Comparison of ENCODE assay signal across 1 cellular context in genomic region chr7:135211179-135211945, GRCh38.
TF ChIP-seq lines count a peak whose summit lies in the region.

TSS of gene WDR91 (minus strand) at chr7:135211526. CDS start at chr7:135211502, 24 bp downstream.

TF ChIP-seq in HepG2, 621 proteins besides CTCF, POLR2A, EP300 and RAD21 (continued from another document and continues in another):
- TF ChIP-seq ZNF276 (CRISPR knock-in tag; IDR thresholded peaks at IDR 0.05; ENCODE audit: low read depth) (0 out of 2 replicates have a peak, but pooled peaks have one; percentile 63), ARID2 (CRISPR knock-in tag; IDR thresholded peaks at IDR 0.05; ENCODE audit: borderline replicate concordance) (peak; percentile 78; the same call in 1 of the 2 replicates), HDAC6 (IDR thresholded peaks at IDR 0.05; ENCODE audit: low read depth, low read length) (no peak), PLRG1 (conservative IDR thresholded peaks at IDR 0.05) (no peak), ZNF224 (CRISPR knock-in tag; IDR thresholded peaks at IDR 0.05) (no peak), ZNF709 (CRISPR knock-in tag; IDR thresholded peaks at IDR 0.05) (0 out of 2 replicates have a peak, but pooled peaks have one; percentile 41), GABPA (IDR thresholded peaks at IDR 0.05; ENCODE audit: low read depth, low read length) (no peak), GABPA (CRISPR knock-in tag; IDR thresholded peaks at IDR 0.05; ENCODE audit: low read depth) (no peak), ELK4 (CRISPR knock-in tag; IDR thresholded peaks at IDR 0.05; ENCODE audit: borderline replicate concordance) (no peak), ZFX (CRISPR knock-in tag; IDR thresholded peaks at IDR 0.05; ENCODE audit: low read depth) (peak; percentile 59), CBX2 (IDR thresholded peaks at IDR 0.05; ENCODE audit: low read depth, low read length) (no peak), CBX2 (CRISPR knock-in tag; IDR thresholded peaks at IDR 0.05; ENCODE audit: low read depth) (no peak), CBFB (CRISPR knock-in tag; IDR thresholded peaks at IDR 0.05) (no peak), ZNF251 (CRISPR knock-in tag; IDR thresholded peaks at IDR 0.05) (no peak), ISX (CRISPR knock-in tag; conservative IDR thresholded peaks at IDR 0.05) (no peak), ETV5 (CRISPR knock-in tag; IDR thresholded peaks at IDR 0.05; ENCODE audit: borderline replicate concordance) (no peak), WIZ (CRISPR knock-in tag; IDR thresholded peaks at IDR 0.05) (0 out of 2 replicates have a peak, but pooled peaks have one; percentile 36), ZFP91 (CRISPR knock-in tag; IDR thresholded peaks at IDR 0.05; ENCODE audit: borderline replicate concordance) (peak; percentile 66; the same call in 1 of the 2 replicates), NRL (CRISPR knock-in tag; IDR thresholded peaks at IDR 0.05; ENCODE audit: borderline replicate concordance) (peak; percentile 46; the same call in 1 of the 2 replicates), ZNF746 (CRISPR knock-in tag; IDR thresholded peaks at IDR 0.05) (no peak), KLF6 (CRISPR knock-in tag; IDR thresholded peaks at IDR 0.05) (no peak), POLR2AphosphoS5 (IDR thresholded peaks at IDR 0.05; ENCODE audit: low read depth, low read length) (peak; percentile 87), ZNF83 (CRISPR knock-in tag; IDR thresholded peaks at IDR 0.05; ENCODE audit: borderline replicate concordance) (0 out of 2 replicates have a peak, but pooled peaks have one; percentile 47), SP5 (CRISPR knock-in tag; IDR thresholded peaks at IDR 0.05; ENCODE audit: borderline replicate concordance, low read depth) (0 out of 2 replicates have a peak, but pooled peaks have one; percentile 55), HDAC2 (CRISPR knock-in tag; IDR thresholded peaks at IDR 0.05) (peak; percentile 53; the same call in 1 of the 2 replicates), ZNF557 (CRISPR knock-in tag; IDR thresholded peaks at IDR 0.05) (no peak), ZNF607 (CRISPR knock-in tag; IDR thresholded peaks at IDR 0.05; ENCODE audit: borderline replicate concordance) (no peak), GLI4 (CRISPR knock-in tag; IDR thresholded peaks at IDR 0.05; ENCODE audit: borderline replicate concordance) (peak; percentile 79; the same call in 1 of the 2 replicates), AFF4 (CRISPR knock-in tag; IDR thresholded peaks at IDR 0.05) (no peak), KLF13 (CRISPR knock-in tag; IDR thresholded peaks at IDR 0.05) (no peak), ATF7 (IDR thresholded peaks at IDR 0.05) (no peak), ATF7 (CRISPR knock-in tag; IDR thresholded peaks at IDR 0.05) (no peak), ZFP36L2 (CRISPR knock-in tag; IDR thresholded peaks at IDR 0.05) (no peak), NKX3-1 (CRISPR knock-in tag; IDR thresholded peaks at IDR 0.05) (no peak), ZSCAN22 (CRISPR knock-in tag; IDR thresholded peaks at IDR 0.05) (peak; percentile 87), ZNF790 (CRISPR knock-in tag; IDR thresholded peaks at IDR 0.05; ENCODE audit: borderline replicate concordance) (no peak; the same call in 1 of the 2 replicates), NAIF1 (CRISPR knock-in tag; IDR thresholded peaks at IDR 0.05; ENCODE audit: borderline replicate concordance) (no peak)
- TF ChIP-seq, protein P1, sequence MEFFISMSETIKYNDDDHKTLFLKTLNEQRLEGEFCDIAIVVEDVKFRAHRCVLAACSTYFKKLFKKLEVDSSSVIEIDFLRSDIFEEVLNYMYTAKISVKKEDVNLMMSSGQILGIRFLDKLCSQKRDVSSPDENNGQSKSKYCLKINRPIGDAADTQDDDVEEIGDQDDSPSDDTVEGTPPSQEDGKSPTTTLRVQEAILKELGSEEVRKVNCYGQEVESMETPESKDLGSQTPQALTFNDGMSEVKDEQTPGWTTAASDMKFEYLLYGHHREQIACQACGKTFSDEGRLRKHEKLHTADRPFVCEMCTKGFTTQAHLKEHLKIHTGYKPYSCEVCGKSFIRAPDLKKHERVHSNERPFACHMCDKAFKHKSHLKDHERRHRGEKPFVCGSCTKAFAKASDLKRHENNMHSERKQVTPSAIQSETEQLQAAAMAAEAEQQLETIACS (CRISPR knock-in tag; IDR thresholded peaks at IDR 0.05): no peak
- TF ChIP-seq, protein P2, sequence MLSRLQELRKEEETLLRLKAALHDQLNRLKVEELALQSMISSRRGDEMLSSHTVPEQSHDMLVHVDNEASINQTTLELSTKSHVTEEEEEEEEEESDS (CRISPR knock-in tag; IDR thresholded peaks at IDR 0.05; ENCODE audit: borderline replicate concordance): no peak
- TF ChIP-seq, protein P3, sequence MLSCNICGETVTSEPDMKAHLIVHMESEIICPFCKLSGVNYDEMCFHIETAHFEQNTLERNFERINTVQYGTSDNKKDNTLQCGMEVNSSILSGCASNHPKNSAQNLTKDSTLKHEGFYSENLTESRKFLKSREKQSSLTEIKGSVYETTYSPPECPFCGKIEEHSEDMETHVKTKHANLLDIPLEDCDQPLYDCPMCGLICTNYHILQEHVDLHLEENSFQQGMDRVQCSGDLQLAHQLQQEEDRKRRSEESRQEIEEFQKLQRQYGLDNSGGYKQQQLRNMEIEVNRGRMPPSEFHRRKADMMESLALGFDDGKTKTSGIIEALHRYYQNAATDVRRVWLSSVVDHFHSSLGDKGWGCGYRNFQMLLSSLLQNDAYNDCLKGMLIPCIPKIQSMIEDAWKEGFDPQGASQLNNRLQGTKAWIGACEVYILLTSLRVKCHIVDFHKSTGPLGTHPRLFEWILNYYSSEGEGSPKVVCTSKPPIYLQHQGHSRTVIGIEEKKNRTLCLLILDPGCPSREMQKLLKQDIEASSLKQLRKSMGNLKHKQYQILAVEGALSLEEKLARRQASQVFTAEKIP (CRISPR knock-in tag; IDR thresholded peaks at IDR 0.05; ENCODE audit: borderline replicate concordance): no peak
- TF ChIP-seq, protein P4, sequence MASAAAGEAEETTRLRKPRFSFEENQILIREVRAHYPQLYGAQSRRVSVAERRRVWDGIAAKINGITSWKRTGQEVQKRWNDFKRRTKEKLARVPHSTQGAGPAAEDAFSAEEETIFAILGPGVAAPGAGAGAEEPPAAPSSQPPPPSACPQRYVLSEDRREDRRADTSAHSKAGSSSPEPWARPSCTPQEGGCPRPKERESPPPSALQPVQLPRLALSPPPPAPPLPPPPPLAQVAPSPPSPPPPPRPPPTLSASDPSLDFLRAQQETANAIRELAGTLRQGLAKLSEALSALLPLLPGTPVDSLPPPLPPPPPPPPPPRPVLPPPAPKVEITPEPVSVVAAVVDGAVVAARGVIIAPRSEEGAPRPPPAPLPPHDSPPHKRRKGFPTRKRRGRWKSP (CRISPR knock-in tag; IDR thresholded peaks at IDR 0.05): peak; percentile 98
- TF ChIP-seq, protein P5, sequence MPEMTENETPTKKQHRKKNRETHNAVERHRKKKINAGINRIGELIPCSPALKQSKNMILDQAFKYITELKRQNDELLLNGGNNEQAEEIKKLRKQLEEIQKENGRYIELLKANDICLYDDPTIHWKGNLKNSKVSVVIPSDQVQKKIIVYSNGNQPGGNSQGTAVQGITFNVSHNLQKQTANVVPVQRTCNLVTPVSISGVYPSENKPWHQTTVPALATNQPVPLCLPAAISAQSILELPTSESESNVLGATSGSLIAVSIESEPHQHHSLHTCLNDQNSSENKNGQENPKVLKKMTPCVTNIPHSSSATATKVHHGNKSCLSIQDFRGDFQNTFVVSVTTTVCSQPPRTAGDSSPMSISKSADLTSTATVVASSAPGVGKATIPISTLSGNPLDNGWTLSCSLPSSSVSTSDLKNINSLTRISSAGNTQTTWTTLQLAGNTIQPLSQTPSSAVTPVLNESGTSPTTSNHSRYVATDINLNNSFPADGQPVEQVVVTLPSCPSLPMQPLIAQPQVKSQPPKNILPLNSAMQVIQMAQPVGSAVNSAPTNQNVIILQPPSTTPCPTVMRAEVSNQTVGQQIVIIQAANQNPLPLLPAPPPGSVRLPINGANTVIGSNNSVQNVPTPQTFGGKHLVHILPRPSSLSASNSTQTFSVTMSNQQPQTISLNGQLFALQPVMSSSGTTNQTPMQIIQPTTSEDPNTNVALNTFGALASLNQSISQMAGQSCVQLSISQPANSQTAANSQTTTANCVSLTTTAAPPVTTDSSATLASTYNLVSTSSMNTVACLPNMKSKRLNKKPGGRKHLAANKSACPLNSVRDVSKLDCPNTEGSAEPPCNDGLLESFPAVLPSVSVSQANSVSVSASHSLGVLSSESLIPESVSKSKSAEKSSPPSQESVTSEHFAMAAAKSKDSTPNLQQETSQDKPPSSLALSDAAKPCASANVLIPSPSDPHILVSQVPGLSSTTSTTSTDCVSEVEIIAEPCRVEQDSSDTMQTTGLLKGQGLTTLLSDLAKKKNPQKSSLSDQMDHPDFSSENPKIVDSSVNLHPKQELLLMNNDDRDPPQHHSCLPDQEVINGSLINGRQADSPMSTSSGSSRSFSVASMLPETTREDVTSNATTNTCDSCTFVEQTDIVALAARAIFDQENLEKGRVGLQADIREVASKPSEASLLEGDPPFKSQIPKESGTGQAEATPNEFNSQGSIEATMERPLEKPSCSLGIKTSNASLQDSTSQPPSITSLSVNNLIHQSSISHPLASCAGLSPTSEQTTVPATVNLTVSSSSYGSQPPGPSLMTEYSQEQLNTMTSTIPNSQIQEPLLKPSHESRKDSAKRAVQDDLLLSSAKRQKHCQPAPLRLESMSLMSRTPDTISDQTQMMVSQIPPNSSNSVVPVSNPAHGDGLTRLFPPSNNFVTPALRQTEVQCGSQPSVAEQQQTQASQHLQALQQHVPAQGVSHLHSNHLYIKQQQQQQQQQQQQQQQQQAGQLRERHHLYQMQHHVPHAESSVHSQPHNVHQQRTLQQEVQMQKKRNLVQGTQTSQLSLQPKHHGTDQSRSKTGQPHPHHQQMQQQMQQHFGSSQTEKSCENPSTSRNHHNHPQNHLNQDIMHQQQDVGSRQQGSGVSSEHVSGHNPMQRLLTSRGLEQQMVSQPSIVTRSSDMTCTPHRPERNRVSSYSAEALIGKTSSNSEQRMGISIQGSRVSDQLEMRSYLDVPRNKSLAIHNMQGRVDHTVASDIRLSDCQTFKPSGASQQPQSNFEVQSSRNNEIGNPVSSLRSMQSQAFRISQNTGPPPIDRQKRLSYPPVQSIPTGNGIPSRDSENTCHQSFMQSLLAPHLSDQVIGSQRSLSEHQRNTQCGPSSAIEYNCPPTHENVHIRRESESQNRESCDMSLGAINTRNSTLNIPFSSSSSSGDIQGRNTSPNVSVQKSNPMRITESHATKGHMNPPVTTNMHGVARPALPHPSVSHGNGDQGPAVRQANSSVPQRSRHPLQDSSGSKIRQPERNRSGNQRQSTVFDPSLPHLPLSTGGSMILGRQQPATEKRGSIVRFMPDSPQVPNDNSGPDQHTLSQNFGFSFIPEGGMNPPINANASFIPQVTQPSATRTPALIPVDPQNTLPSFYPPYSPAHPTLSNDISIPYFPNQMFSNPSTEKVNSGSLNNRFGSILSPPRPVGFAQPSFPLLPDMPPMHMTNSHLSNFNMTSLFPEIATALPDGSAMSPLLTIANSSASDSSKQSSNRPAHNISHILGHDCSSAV (CRISPR knock-in tag; IDR thresholded peaks at IDR 0.05; ENCODE audit: borderline replicate concordance): no peak
